ENCODE assay signal across 7 cellular contexts in genomic region chr17:27529230-27529796, GRCh38.
DNase-seq lines count a peak whose midpoint lies in the region; ATAC-seq, FAIRE-seq and TF ChIP-seq lines count a peak whose summit lies in the region.

No MANE protein-coding gene starts in this region.

- H3K27me3 ChIP-seq in pancreas = no peaks in the 10 kb centered on the region

- no peak for FAIRE-seq in pancreas (lab: Jason Lieb, UNC)

- peak; percentile 57 to 65 (median 60) for ATAC-seq in pancreas
- no peak for ATAC-seq in HG03460 (IDR thresholded peaks at IDR 0.05; ENCODE audit: unreplicated experiment)
- ATAC-seq in GM21737 (IDR thresholded peaks at IDR 0.05; ENCODE audit: unreplicated experiment) = no peak

- WGBS in pancreas, 2 donors = 39 to 53% methylated on average over 7 of the region's 7 CpGs

- H3K27ac ChIP-seq in pancreas = peak overlapping the region in 3 of 4 donors; percentile 69 to 80 (median 77)

- H3K4me1 ChIP-seq in pancreas = peaks cover 59 to 81% (median 66%) of the 10 kb centered on the region in 3 donors

- no peaks in the 10 kb centered on the region for H3K9me3 ChIP-seq in pancreas

- intact Hi-C loops in pancreas (cut with DNase I) = no loop called here

- H3K36me3 ChIP-seq in pancreas = no peaks in the 10 kb centered on the region

- TF ChIP-seq CTCF in GM12875 (IDR thresholded peaks at IDR 0.05; ENCODE audit: borderline replicate concordance, insufficient read depth, low read depth, low read length) (0 out of 2 replicates have a peak, but pooled peaks have one; percentile 6), pancreas (IDR thresholded peaks at IDR 0.05) (no peak)

- no peak overlapping the region for H3K4me3 ChIP-seq in GM12875 (ENCODE audit: low read depth, low read length)
- H3K4me3 ChIP-seq in pancreas = no peak overlapping the region

- DNase-seq in NCI-H146 (lab: John Stamatoyannopoulos, UW) = peak; percentile 71
- DNase-seq in amniotic epithelial cell (ENCODE audit: low read depth) = peak; percentile 90
- peak in 4 of 6 donors; percentile 62 to 73 (median 66) for DNase-seq in pancreas
- no peak for DNase-seq in DMS114 treated with DMSO at 0.1 percent for 48 hours (lab: John Stamatoyannopoulos, UW; ENCODE audit: unreplicated experiment)

Comparison
In these comparisons a context has a peak if more than half of its experiments do, and no peak if none do; other contexts are left out.
1. ATAC-seq: peak in pancreas (4 of 4); none in HG03460 (single experiment) and GM21737 (single experiment).